In the genomic region with DNA sequence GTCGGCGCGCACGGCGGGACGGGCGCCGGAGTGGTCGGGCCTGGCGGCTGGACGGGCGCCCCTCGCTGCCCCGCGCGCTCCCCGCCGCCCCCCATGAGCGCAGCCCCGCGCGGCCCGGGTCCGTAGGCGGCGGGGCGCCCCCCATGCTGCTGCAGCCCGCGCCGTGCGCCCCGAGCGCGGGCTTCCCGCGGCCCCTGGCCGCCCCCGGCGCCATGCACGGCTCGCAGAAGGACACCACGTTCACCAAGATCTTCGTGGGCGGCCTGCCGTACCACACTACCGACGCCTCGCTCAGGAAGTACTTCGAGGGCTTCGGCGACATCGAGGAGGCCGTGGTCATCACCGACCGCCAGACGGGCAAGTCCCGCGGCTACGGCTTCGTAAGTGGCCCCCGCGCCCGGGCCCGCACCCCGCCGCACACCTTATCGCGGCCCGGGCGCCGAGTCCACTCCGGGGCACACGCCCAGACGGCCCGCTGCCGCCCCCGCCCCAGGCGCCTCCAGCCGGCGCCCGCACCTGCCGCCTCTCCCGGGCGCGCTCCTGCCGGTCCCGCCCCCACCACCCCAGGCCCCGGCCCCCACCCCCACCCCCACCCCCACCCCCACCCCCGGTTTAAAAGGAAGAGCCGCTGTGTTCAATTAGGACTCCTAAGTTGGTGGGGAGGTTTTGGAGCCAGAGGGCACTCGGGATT, we compare ENCODE assay signal across 8 cellular contexts. TPM values are rescaled to one million over a fixed set of nuclear protein-coding genes. Genes with fewer than 3 reads are reported as not detected.
A peak's percentile ranks its signal among the peaks of the same experiment; 100 is the strongest.
DNase-seq lines count a peak whose midpoint lies in the region; ATAC-seq, FAIRE-seq and TF ChIP-seq lines count a peak whose summit lies in the region.

No MANE protein-coding gene starts in this region.

- TF ChIP-seq RAD21 in SK-N-SH (IDR thresholded peaks at IDR 0.05; ENCODE audit: low read length) (no peak), H1 (IDR thresholded peaks at IDR 0.05 in 1 of 2, conservative IDR thresholded peaks at IDR 0.05 in 1 of 2; ENCODE audit: low read depth in 2 of 2, low read length in 2 of 2) (no peak)

- no peak for TF ChIP-seq POLR2A in H1 (IDR thresholded peaks at IDR 0.05; ENCODE audit: control extremely low read depth in 1 of 2, low read depth in 2 of 2, low read length in 2 of 2)

- peaks cover 2% of the 10 kb centered on the region for H3K36me3 Mint-ChIP-seq in T-helper 17 cell (ENCODE audit: low read depth)
- H3K36me3 Mint-ChIP-seq in natural killer cell treated with Interleukin-12 subunit alpha and Interleukin-12 subunit beta and Interleukin-15 and Interleukin-18, amount 100 ng/mL, for 72 hours = peaks cover 5% of the 10 kb centered on the region

- POLR2A ChIA-PET in SK-N-SH (lab: Yijun Ruan, JAX) (interaction anchor here (0.6 to 1.4 kb wide), 2 partner anchors 49 to 538 kb away, joined by 3 read pairs; no protein-coding TSS in a partner anchor), H1 (lab: Charles Lee; ENCODE audit: partially characterized antibody) (interaction anchor here (0.7 to 3.2 kb wide), 10 partner anchors 12 to 90 kb away, joined by 3 to 13 read pairs (median 6); a partner anchor contains a TSS)

- peak; percentile 71 for DNase-seq in SK-N-SH
- DNase-seq in T-helper 17 cell = no peak
- no peak for DNase-seq in H1 (ENCODE audit: low read depth in 1 of 2, low spot score in 2 of 2)
- no peak for DNase-seq in natural killer cell treated with Interleukin-12 subunit alpha and Interleukin-12 subunit beta and Interleukin-15 and Interleukin-18, amount 100 ng/mL, for 72 hours (ENCODE audit: low spot score)
- DNase-seq in islet precursor cell = no peak
- no peak for DNase-seq in mesenteric fat pad (ENCODE audit: low spot score)

- no peak overlapping the region for H3K23ac ChIP-seq in H1 (ENCODE audit: insufficient read length)

- no peak overlapping the region for H3K4ac ChIP-seq in H1 (replicated peaks; ENCODE audit: insufficient read length, low read depth, low read length)

- H3F3A ChIP-seq in SK-N-SH (replicated peaks; ENCODE audit: insufficient read depth) = no peaks in the 10 kb centered on the region

- H3K4me3 ChIP-seq in SK-N-SH (ENCODE audit: low read depth in 2 of 2, low read length in 1 of 2) = peak overlapping the region; percentile 68 to 86
- peak overlapping the region; percentile 60 to 94 (median 72) for H3K4me3 ChIP-seq in H1 (ENCODE audit: extremely low read depth in 1 of 4, insufficient read depth in 2 of 4, low read depth in 3 of 4, low read length in 4 of 4)

- TF ChIP-seq CTCF in SK-N-SH (IDR thresholded peaks at IDR 0.05) (no peak), H1 (IDR thresholded peaks at IDR 0.05; ENCODE audit: control extremely low read depth in 1 of 3, insufficient read depth in 1 of 3, low read depth in 1 of 3, low read length in 3 of 3) (no peak)

- H3K4me1 ChIP-seq in SK-N-SH (ENCODE audit: control insufficient read depth in 1 of 2, insufficient read depth in 2 of 2, low read depth in 1 of 2, low read length in 1 of 2) = peaks cover 0 to 16% of the 10 kb centered on the region in 2 experiments; a peak in 1 of 4 replicates
- peaks cover 5 to 27% (median 18%) of the 10 kb centered on the region in 4 experiments for H3K4me1 ChIP-seq in H1 (replicated peaks in 1 of 4; ENCODE audit: control insufficient read depth in 3 of 4, insufficient read depth in 4 of 4, low read length in 3 of 4)

- H3K18ac ChIP-seq in H1 (ENCODE audit: extremely low read depth, low read length) = peak overlapping the region; percentile 93

- H3K4me1 Mint-ChIP-seq in T-helper 17 cell = peaks cover 30% of the 10 kb centered on the region
- peaks cover 39 to 51% of the 10 kb centered on the region in 2 donors for H3K4me1 Mint-ChIP-seq in natural killer cell treated with Interleukin-12 subunit alpha and Interleukin-12 subunit beta and Interleukin-15 and Interleukin-18, amount 100 ng/mL, for 72 hours (ENCODE audit: low read depth in 2 of 2)

- H3K27ac Mint-ChIP-seq in T-helper 17 cell = peak overlapping the region; percentile 100
- H3K27ac Mint-ChIP-seq in natural killer cell treated with Interleukin-12 subunit alpha and Interleukin-12 subunit beta and Interleukin-15 and Interleukin-18, amount 100 ng/mL, for 72 hours = peak overlapping the region; percentile 79

- H2BK5ac ChIP-seq in H1 (ENCODE audit: low read depth, low read length) = no peak overlapping the region; the same call in 1 of the 2 replicates

- H3K36me3 ChIP-seq in SK-N-SH (replicated peaks in 1 of 2; ENCODE audit: control insufficient read depth in 1 of 2, insufficient read depth in 2 of 2, low read length in 1 of 2) (peaks cover 0 to 13% of the 10 kb centered on the region in 2 experiments), H1 (ENCODE audit: control insufficient read depth in 2 of 4, insufficient read depth in 4 of 4, low read length in 3 of 4) (peaks cover 0 to 27% (median 9%) of the 10 kb centered on the region in 4 experiments; a peak in 4 of 8 replicates)

- TF ChIP-seq EP300 in SK-N-SH (IDR thresholded peaks at IDR 0.05; ENCODE audit: borderline replicate concordance in 1 of 2, low read depth in 1 of 2, low read length in 1 of 2) (no peak), H1 (IDR thresholded peaks at IDR 0.05; ENCODE audit: borderline replicate concordance in 1 of 2, low read depth in 2 of 2, low read length in 2 of 2) (no peak)

- no peak overlapping the region for H3K14ac ChIP-seq in H1 (ENCODE audit: insufficient read length)

- H2BK15ac ChIP-seq in H1 (ENCODE audit: low read length) = no peak overlapping the region

- H3K56ac ChIP-seq in H1 (replicated peaks; ENCODE audit: insufficient read length, low read depth, low read length) = no peak overlapping the region

- H4K20me1 ChIP-seq in SK-N-SH (ENCODE audit: insufficient read depth) (no peaks in the 10 kb centered on the region), H1 (replicated peaks in 1 of 2; ENCODE audit: control insufficient read depth in 1 of 2, insufficient read depth in 2 of 2, low read length in 2 of 2) (peaks cover 21 to 22% of the 10 kb centered on the region in 2 experiments)

- H3K4me3 Mint-ChIP-seq in T-helper 17 cell = peak overlapping the region; percentile 96
- H3K4me3 Mint-ChIP-seq in natural killer cell treated with Interleukin-12 subunit alpha and Interleukin-12 subunit beta and Interleukin-15 and Interleukin-18, amount 100 ng/mL, for 72 hours = peak overlapping the region; percentile 93

- FAIRE-seq in H1 (lab: Jason Lieb, UNC) = no peak

- H2AFZ ChIP-seq in SK-N-SH (ENCODE audit: low read depth) (peak overlapping the region; percentile 51; the same call in 1 of the 2 replicates), H1 (ENCODE audit: low read length) (no peak overlapping the region)

- 0% methylated on average over 7 of the region's 91 CpGs for WGBS in SK-N-SH (ENCODE audit: low lambda C conversion rate)
- WGBS in H1 (ENCODE audit: extremely low coverage in 1 of 2, insufficient coverage in 1 of 2, insufficient read length in 1 of 2, insufficient replicate concordance in 2 of 2, low coverage in 1 of 2, low lambda C conversion rate in 2 of 2, missing lambda C conversion rate in 1 of 2), 2 experiments = 4% methylated on average over 21 of the region's 91 CpGs; no CpG with 5 or more reads in 1 of the 2 experiments

- no peak overlapping the region; the same call in 1 of the 2 replicates for H4K8ac ChIP-seq in H1 (ENCODE audit: extremely low read depth, insufficient read depth, low read length)

- H3K79me2 ChIP-seq in SK-N-SH (ENCODE audit: insufficient read depth) = peaks cover 14% of the 10 kb centered on the region
- peaks cover 0 to 46% of the 10 kb centered on the region in 2 experiments; a peak in 3 of 4 replicates for H3K79me2 ChIP-seq in H1 (ENCODE audit: control insufficient read depth in 1 of 2, insufficient read depth in 2 of 2, low read length in 2 of 2)

- ATAC-seq in SK-N-SH treated with all-trans-retinoic acid at 6 μM for 48 hours (no peak), HG02884 (IDR thresholded peaks at IDR 0.05; ENCODE audit: unreplicated experiment) (peak; percentile 9), T-helper 17 cell (no peak)
- ATAC-seq in natural killer cell treated with Interleukin-12 subunit alpha and Interleukin-12 subunit beta and Interleukin-15 and Interleukin-18, amount 100 ng/mL, for 72 hours = peak; percentile 2 to 44

- peak overlapping the region; percentile 93 for H3K4me2 ChIP-seq in SK-N-SH
- H3K4me2 ChIP-seq in H1 (ENCODE audit: insufficient read depth in 1 of 2, low read depth in 2 of 2, low read length in 2 of 2) = peak overlapping the region; percentile 58 to 74

- no peaks in the 10 kb centered on the region for H3K27me3 Mint-ChIP-seq in T-helper 17 cell
- H3K27me3 Mint-ChIP-seq in natural killer cell treated with Interleukin-12 subunit alpha and Interleukin-12 subunit beta and Interleukin-15 and Interleukin-18, amount 100 ng/mL, for 72 hours = no peaks in the 10 kb centered on the region

- no peak overlapping the region for H2BK20ac ChIP-seq in H1 (ENCODE audit: low read length)

- H3K9me3 Mint-ChIP-seq in natural killer cell treated with Interleukin-12 subunit alpha and Interleukin-12 subunit beta and Interleukin-15 and Interleukin-18, amount 100 ng/mL, for 72 hours = no peaks in the 10 kb centered on the region

- no peak overlapping the region for H2BK120ac ChIP-seq in H1 (replicated peaks; ENCODE audit: low read depth, low read length)

- H2AK5ac ChIP-seq in H1 (ENCODE audit: low read depth, low read length) = no peak overlapping the region

- no peaks in the 10 kb centered on the region for H3K9me2 ChIP-seq in SK-N-SH

- no peaks in the 10 kb centered on the region for H3K9me3 ChIP-seq in SK-N-SH
- H3K9me3 ChIP-seq in T-helper 17 cell (ENCODE audit: control insufficient read depth, low read length, poor library complexity, severe bottlenecking) = no peaks in the 10 kb centered on the region
- H3K9me3 ChIP-seq in H1 (ENCODE audit: insufficient read depth in 2 of 2, low read depth in 1 of 2, low read length in 1 of 2) = no peaks in the 10 kb centered on the region

- H3K27ac ChIP-seq in SK-N-SH (ENCODE audit: low read depth in 2 of 2, low read length in 1 of 2) = peak overlapping the region in 1 of 2 experiments; percentile 63; a peak in 1 of 4 replicates
- H3K27ac ChIP-seq in H1 (ENCODE audit: low read depth, low read length) = peak overlapping the region; percentile 31; the same call in 1 of the 2 replicates

- H3K23me2 ChIP-seq in H1 (ENCODE audit: low read depth, low read length) = peaks cover 5% of the 10 kb centered on the region; the same call in 1 of the 2 replicates

- CTCF ChIA-PET in SK-N-SH (lab: Yijun Ruan, JAX) = interaction anchor here (0.6 to 2.9 kb wide), 5 partner anchors 10 to 1448 kb away, joined by 3 to 14 read pairs (median 3); no protein-coding TSS in a partner anchor
- CTCF ChIA-PET in H1 (lab: Charles Lee; ENCODE audit: partially characterized antibody) = interaction anchor here (0.7 to 2.4 kb wide), 7 partner anchors 8 to 699 kb away, joined by 3 to 7 read pairs (median 3); no protein-coding TSS in a partner anchor

- peak overlapping the region; percentile 51 for H4K5ac ChIP-seq in H1 (ENCODE audit: insufficient read length, low read depth, low read length)

- H3K79me1 ChIP-seq in H1 (ENCODE audit: low read depth, low read length) = peaks cover 20% of the 10 kb centered on the region

- H4K91ac ChIP-seq in H1 (replicated peaks; ENCODE audit: insufficient read length, low read length) = no peak overlapping the region

- no peaks in the 10 kb centered on the region for H3K27me3 ChIP-seq in SK-N-SH (ENCODE audit: insufficient read depth)
- H3K27me3 ChIP-seq in H1 (replicated peaks in 1 of 4; ENCODE audit: control insufficient read depth in 3 of 4, extremely low read depth in 1 of 4, insufficient read depth in 3 of 4, low read length in 3 of 4) = peaks cover 0 to 10% (median 4%) of the 10 kb centered on the region in 4 experiments; a peak in 4 of 7 replicates

- no peak overlapping the region for H2BK12ac ChIP-seq in H1 (ENCODE audit: low read depth, low read length)

- peak overlapping the region; percentile 54; the same call in 1 of the 2 replicates for H3K9ac ChIP-seq in SK-N-SH
- peak overlapping the region; percentile 39 to 79 (median 64) for H3K9ac ChIP-seq in H1 (replicated peaks in 1 of 4; ENCODE audit: extremely low read depth in 1 of 4, low read depth in 3 of 4, low read length in 3 of 4)

RNA-seq across cellular contexts. Expression of a gene that starts 0.4 kb away (rescaled TPM):
- polyA plus RNA-seq in SK-N-SH (2012; rRNA removed) (8.8 and 11.5 TPM in 2 replicates), H1 (2011; rRNA removed) (109 and 131 TPM in 2 replicates)
- 6.7 and 10.6 TPM in 2 replicates for polyA plus RNA-seq in SK-N-SH (2012; cell fraction: cytosol; rRNA removed)
- 8.7 and 11.0 TPM in 2 replicates for polyA plus RNA-seq in SK-N-SH (2012; cell fraction: nucleus; rRNA removed)
- total RNA-seq in T-helper 17 cell (100 to 1,000 TPM; 176 to 257 TPM), mesenteric fat pad (16.9 TPM)
- 57.7 and 60.1 TPM in 2 replicates for total RNA-seq in H1 (2021; fragmentation: NEBNext Ultra II Directional; extraction: Animal tissue kit (Norgen Biotek cat#: 25700))
- 71.9 TPM for polyA plus RNA-seq in H1 (2011; cell fraction: cytosol; rRNA removed)
- 75.2 TPM for polyA plus RNA-seq in H1 (2011; cell fraction: nucleus; rRNA removed)
- polyA plus RNA-seq in H1 (2012, experiment 1 of 2) = 32.3 to 58.0 TPM (median 56.1 TPM) in 4 replicates
- 61.6 TPM for polyA plus RNA-seq in H1 (2012, experiment 2 of 2)
- 53.7 TPM for polyA plus RNA-seq in H1 (2013, experiment 1 of 2)
- 52.7 TPM for polyA plus RNA-seq in H1 (2013, experiment 2 of 2)
- polyA minus RNA-seq in H1 (2011; rRNA and poly(A)+ RNA removed) = 16.3 and 19.0 TPM in 2 replicates
- 49.0 TPM for polyA minus RNA-seq in H1 (2011; cell fraction: cytosol; rRNA and poly(A)+ RNA removed)
- 23.7 TPM for polyA minus RNA-seq in H1 (2011; cell fraction: nucleus; rRNA and poly(A)+ RNA removed)
- total RNA-seq in natural killer cell treated with Interleukin-12 subunit alpha and Interleukin-12 subunit beta and Interleukin-15 and Interleukin-18, amount 100 ng/mL, for 72 hours = 10 to 100 TPM; 18.3 to 29.2 TPM

RNA-seq across cellular contexts. Expression of a gene that starts 40.5 kb away (rescaled TPM):
- polyA plus RNA-seq in SK-N-SH (2012; rRNA removed) (57.5 and 82.4 TPM in 2 replicates), H1 (2011; rRNA removed) (44.9 and 58.8 TPM in 2 replicates)
- 69.1 and 85.4 TPM in 2 replicates for polyA plus RNA-seq in SK-N-SH (2012; cell fraction: cytosol; rRNA removed)
- polyA plus RNA-seq in SK-N-SH (2012; cell fraction: nucleus; rRNA removed) = 94.1 and 101 TPM in 2 replicates
- total RNA-seq in T-helper 17 cell (10 to 100 TPM; 40.5 to 40.6 TPM), mesenteric fat pad (18.0 TPM)
- 33.0 and 35.9 TPM in 2 replicates for total RNA-seq in H1 (2021; fragmentation: NEBNext Ultra II Directional; extraction: Animal tissue kit (Norgen Biotek cat#: 25700))
- 50.7 TPM for polyA plus RNA-seq in H1 (2011; cell fraction: cytosol; rRNA removed)
- 39.7 TPM for polyA plus RNA-seq in H1 (2011; cell fraction: nucleus; rRNA removed)
- 38.3 to 45.8 TPM (median 41.2 TPM) in 4 replicates for polyA plus RNA-seq in H1 (2012, experiment 1 of 2)
- 20.3 TPM for polyA plus RNA-seq in H1 (2012, experiment 2 of 2)
- polyA plus RNA-seq in H1 (2013, experiment 1 of 2) = 20.4 TPM
- 17.4 TPM for polyA plus RNA-seq in H1 (2013, experiment 2 of 2)
- 69.3 and 70.1 TPM in 2 replicates for polyA minus RNA-seq in H1 (2011; rRNA and poly(A)+ RNA removed)
- polyA minus RNA-seq in H1 (2011; cell fraction: cytosol; rRNA and poly(A)+ RNA removed) = 23.9 TPM
- 69.1 TPM for polyA minus RNA-seq in H1 (2011; cell fraction: nucleus; rRNA and poly(A)+ RNA removed)
- total RNA-seq in natural killer cell treated with Interleukin-12 subunit alpha and Interleukin-12 subunit beta and Interleukin-15 and Interleukin-18, amount 100 ng/mL, for 72 hours = 10 to 100 TPM; 43.6 to 86.0 TPM

Comparison
In these comparisons a context has a peak if more than half of its experiments do, and no peak if none do; other contexts are left out.
1. ATAC-seq: peak in HG02884 (single experiment) and natural killer cell treated with Interleukin-12 subunit alpha and Interleukin-12 subunit beta and Interleukin-15 and Interleukin-18, amount 100 ng/mL, for 72 hours (2 of 2); none in SK-N-SH treated with all-trans-retinoic acid at 6 μM for 48 hours (single experiment) and T-helper 17 cell (single experiment).